In the genomic region with DNA sequence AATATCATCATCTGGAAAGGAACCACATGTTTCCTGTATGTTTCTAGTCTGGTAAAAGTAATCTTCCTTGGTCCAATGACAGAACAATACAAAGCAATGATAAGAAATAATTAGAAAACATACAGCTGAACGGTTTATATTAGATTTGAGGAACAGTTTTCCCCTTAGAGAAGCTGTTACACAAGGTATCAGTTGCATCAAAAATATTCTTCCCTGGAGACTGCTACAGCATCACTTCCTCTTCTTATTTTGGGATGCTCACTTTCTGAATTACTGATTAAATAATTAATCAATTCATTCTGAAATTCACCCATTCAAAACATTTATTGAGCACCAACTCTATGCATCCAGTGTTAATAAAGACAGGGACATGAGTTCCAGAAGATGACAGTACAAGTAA, we compare ENCODE assay signal across 1 cellular context.
TF ChIP-seq lines count a peak whose summit lies in the region.

No MANE protein-coding gene starts in this region.

TF ChIP-seq in HCT116, 20 proteins besides CTCF, POLR2A, EP300 and RAD21:
- TF ChIP-seq, protein P1, sequence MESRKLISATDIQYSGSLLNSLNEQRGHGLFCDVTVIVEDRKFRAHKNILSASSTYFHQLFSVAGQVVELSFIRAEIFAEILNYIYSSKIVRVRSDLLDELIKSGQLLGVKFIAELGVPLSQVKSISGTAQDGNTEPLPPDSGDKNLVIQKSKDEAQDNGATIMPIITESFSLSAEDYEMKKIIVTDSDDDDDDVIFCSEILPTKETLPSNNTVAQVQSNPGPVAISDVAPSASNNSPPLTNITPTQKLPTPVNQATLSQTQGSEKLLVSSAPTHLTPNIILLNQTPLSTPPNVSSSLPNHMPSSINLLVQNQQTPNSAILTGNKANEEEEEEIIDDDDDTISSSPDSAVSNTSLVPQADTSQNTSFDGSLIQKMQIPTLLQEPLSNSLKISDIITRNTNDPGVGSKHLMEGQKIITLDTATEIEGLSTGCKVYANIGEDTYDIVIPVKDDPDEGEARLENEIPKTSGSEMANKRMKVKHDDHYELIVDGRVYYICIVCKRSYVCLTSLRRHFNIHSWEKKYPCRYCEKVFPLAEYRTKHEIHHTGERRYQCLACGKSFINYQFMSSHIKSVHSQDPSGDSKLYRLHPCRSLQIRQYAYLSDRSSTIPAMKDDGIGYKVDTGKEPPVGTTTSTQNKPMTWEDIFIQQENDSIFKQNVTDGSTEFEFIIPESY (IDR thresholded peaks at IDR 0.05; ENCODE audit: extremely low read depth, insufficient replicate concordance, low read length), result no peak
- TF ChIP-seq, protein P2, sequence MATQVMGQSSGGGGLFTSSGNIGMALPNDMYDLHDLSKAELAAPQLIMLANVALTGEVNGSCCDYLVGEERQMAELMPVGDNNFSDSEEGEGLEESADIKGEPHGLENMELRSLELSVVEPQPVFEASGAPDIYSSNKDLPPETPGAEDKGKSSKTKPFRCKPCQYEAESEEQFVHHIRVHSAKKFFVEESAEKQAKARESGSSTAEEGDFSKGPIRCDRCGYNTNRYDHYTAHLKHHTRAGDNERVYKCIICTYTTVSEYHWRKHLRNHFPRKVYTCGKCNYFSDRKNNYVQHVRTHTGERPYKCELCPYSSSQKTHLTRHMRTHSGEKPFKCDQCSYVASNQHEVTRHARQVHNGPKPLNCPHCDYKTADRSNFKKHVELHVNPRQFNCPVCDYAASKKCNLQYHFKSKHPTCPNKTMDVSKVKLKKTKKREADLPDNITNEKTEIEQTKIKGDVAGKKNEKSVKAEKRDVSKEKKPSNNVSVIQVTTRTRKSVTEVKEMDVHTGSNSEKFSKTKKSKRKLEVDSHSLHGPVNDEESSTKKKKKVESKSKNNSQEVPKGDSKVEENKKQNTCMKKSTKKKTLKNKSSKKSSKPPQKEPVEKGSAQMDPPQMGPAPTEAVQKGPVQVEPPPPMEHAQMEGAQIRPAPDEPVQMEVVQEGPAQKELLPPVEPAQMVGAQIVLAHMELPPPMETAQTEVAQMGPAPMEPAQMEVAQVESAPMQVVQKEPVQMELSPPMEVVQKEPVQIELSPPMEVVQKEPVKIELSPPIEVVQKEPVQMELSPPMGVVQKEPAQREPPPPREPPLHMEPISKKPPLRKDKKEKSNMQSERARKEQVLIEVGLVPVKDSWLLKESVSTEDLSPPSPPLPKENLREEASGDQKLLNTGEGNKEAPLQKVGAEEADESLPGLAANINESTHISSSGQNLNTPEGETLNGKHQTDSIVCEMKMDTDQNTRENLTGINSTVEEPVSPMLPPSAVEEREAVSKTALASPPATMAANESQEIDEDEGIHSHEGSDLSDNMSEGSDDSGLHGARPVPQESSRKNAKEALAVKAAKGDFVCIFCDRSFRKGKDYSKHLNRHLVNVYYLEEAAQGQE (IDR thresholded peaks at IDR 0.05; ENCODE audit: low read depth), result no peak
- no peak for TF ChIP-seq EZH2 (IDR thresholded peaks at IDR 0.05)
- no peak for TF ChIP-seq EGR1 (IDR thresholded peaks at IDR 0.05; ENCODE audit: low read depth)
- no peak for TF ChIP-seq ZNF274 (IDR thresholded peaks at IDR 0.05; ENCODE audit: low read depth, low read length)
- TF ChIP-seq CBX3 (IDR thresholded peaks at IDR 0.05; ENCODE audit: low read depth), result no peak
- no peak for TF ChIP-seq YY1 (IDR thresholded peaks at IDR 0.05; ENCODE audit: extremely low read depth, insufficient replicate concordance, low read depth, low read length)
- TF ChIP-seq ZFX (IDR thresholded peaks at IDR 0.05), result no peak
- no peak for TF ChIP-seq TCF7L2 (IDR thresholded peaks at IDR 0.05; ENCODE audit: borderline replicate concordance, extremely low read depth, insufficient read depth, insufficient read length)
- TF ChIP-seq ELF1 (IDR thresholded peaks at IDR 0.05; ENCODE audit: borderline replicate concordance, low read depth), result no peak
- TF ChIP-seq, protein P3, sequence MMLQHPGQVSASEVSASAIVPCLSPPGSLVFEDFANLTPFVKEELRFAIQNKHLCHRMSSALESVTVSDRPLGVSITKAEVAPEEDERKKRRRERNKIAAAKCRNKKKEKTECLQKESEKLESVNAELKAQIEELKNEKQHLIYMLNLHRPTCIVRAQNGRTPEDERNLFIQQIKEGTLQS (IDR thresholded peaks at IDR 0.05), result no peak
- no peak for TF ChIP-seq SRF (IDR thresholded peaks at IDR 0.05; ENCODE audit: low read depth)
- TF ChIP-seq EZH2phosphoT487 (IDR thresholded peaks at IDR 0.05; ENCODE audit: borderline replicate concordance), result no peak
- no peak for TF ChIP-seq CEBPB (IDR thresholded peaks at IDR 0.05; ENCODE audit: low read depth)
- no peak for TF ChIP-seq FOSL1 (IDR thresholded peaks at IDR 0.05; ENCODE audit: low read depth)
